Comparison of ENCODE assay signal across 10 cellular contexts in genomic region chr5:54522080-54522479, GRCh38. TPM values are rescaled to one million over a fixed set of nuclear protein-coding genes. Genes with fewer than 3 reads are reported as not detected.
A peak's percentile ranks its signal among the peaks of the same experiment; 100 is the strongest.
DNase-seq lines count a peak whose midpoint lies in the region; ATAC-seq and TF ChIP-seq lines count a peak whose summit lies in the region.
"Had no signal": no experiment of that assay in that cellular context is flagged by ENCODE, and none has a peak within 500 bp of the region (broad histone marks: within the 10 kb centered on the region; RNA-seq: fewer than 3 reads in every experiment).

No MANE protein-coding gene starts in this region.

- no peaks in the 10 kb centered on the region for H3K27me3 ChIP-seq in OCI-LY3 (ENCODE audit: low read depth, low read length)
- H3K27me3 ChIP-seq in fibroblast of lung (ENCODE audit: control insufficient read depth, insufficient read depth, low read length): no peaks in the 10 kb centered on the region
- H3K27me3 ChIP-seq: SJCRH30 had no signal

- H3K9ac ChIP-seq in OCI-LY3 (ENCODE audit: low read length): peak overlapping the region; percentile 85
- no peak overlapping the region for H3K9ac ChIP-seq in fibroblast of lung (ENCODE audit: insufficient read depth, low read length)

- H3K4me2 ChIP-seq in OCI-LY3 (ENCODE audit: low read length) (peak overlapping the region; percentile 93), fibroblast of lung (ENCODE audit: extremely low read depth, insufficient read depth, low read length) (peak overlapping the region; percentile 90)

- H3K36me3 ChIP-seq in OCI-LY3 (replicated peaks; ENCODE audit: low read depth, low read length) (peaks cover 69% of the 10 kb centered on the region), fibroblast of lung (ENCODE audit: control insufficient read depth, insufficient read depth, low read length) (peaks cover 10% of the 10 kb centered on the region)
- H3K36me3 ChIP-seq: SJCRH30 had no signal

- peaks cover 86% of the 10 kb centered on the region for H4K20me1 ChIP-seq in OCI-LY3 (ENCODE audit: insufficient read depth, low read length)
- peaks cover 3% of the 10 kb centered on the region for H4K20me1 ChIP-seq in fibroblast of lung (ENCODE audit: control insufficient read depth, extremely low read depth, insufficient read depth, low read length)

- peaks cover 42% of the 10 kb centered on the region for H3K4me1 ChIP-seq in OCI-LY3 (ENCODE audit: low read length)
- H3K4me1 ChIP-seq in fibroblast of lung (ENCODE audit: control insufficient read depth, extremely low read depth, insufficient read depth, low read length): peaks cover 8% of the 10 kb centered on the region
- H3K4me1 ChIP-seq: SJCRH30 had no signal

- H3K4me3 ChIP-seq in OCI-LY3 (ENCODE audit: low read length) (peak overlapping the region; percentile 93), fibroblast of lung (replicated peaks in 1 of 4; ENCODE audit: control extremely low read depth in 1 of 4, insufficient read depth in 1 of 4, low read depth in 3 of 4, low read length in 4 of 4) (peak overlapping the region; percentile 79 to 93 (median 88)), skeletal muscle cell (ENCODE audit: low read depth, low read length) (peak overlapping the region; percentile 6)
- H3K4me3 ChIP-seq: SJCRH30 had no signal

- H3K27ac ChIP-seq in OCI-LY3 (ENCODE audit: low read length) (no peak overlapping the region), fibroblast of lung (ENCODE audit: insufficient read depth, low read length) (no peak overlapping the region)
- H3K27ac ChIP-seq: 22Rv1, SJCRH30 had no signal

- H2AFZ ChIP-seq in OCI-LY3 (ENCODE audit: low read depth, low read length): no peak overlapping the region
- H2AFZ ChIP-seq in fibroblast of lung (ENCODE audit: low read length): no peak overlapping the region

- ATAC-seq in GM21825 (IDR thresholded peaks at IDR 0.05; ENCODE audit: unreplicated experiment): no peak
- no peak for ATAC-seq in HG02571 (IDR thresholded peaks at IDR 0.05; ENCODE audit: unreplicated experiment)

- peaks cover 95% of the 10 kb centered on the region for H3K79me2 ChIP-seq in OCI-LY3 (ENCODE audit: low read length)
- H3K79me2 ChIP-seq in fibroblast of lung (ENCODE audit: control insufficient read depth, insufficient read depth, low read length): peaks cover 89% of the 10 kb centered on the region

- TF ChIP-seq CTCF in OCI-LY3 (IDR thresholded peaks at IDR 0.05; ENCODE audit: low read depth, low read length) (no peak), fibroblast of lung (conservative IDR thresholded peaks at IDR 0.05 in 1 of 2, IDR thresholded peaks at IDR 0.05 in 1 of 2; ENCODE audit: low read depth in 1 of 2, low read length in 2 of 2) (no peak)

- DNase-seq in NOMO-1 (lab: John Stamatoyannopoulos, UW; ENCODE audit: unreplicated experiment in 2 of 2): peak; percentile 8 to 54
- DNase-seq in NOMO-1 treated with dmso at 0.1 percent for 144 hours (lab: John Stamatoyannopoulos, UW; ENCODE audit: unreplicated experiment): no peak
- peak in 1 of 2 donors; percentile 24 for DNase-seq in fibroblast of lung (ENCODE audit: low read depth in 2 of 2)
- DNase-seq in skeletal muscle cell (ENCODE audit: low read depth): no peak
- DNase-seq in COLO668 (lab: John Stamatoyannopoulos, UW; ENCODE audit: unreplicated experiment): no peak
- DNase-seq: SJCRH30 had no signal

- no peaks in the 10 kb centered on the region for H3K9me3 ChIP-seq in OCI-LY3 (ENCODE audit: insufficient read depth, low read length)
- H3K9me3 ChIP-seq in fibroblast of lung (ENCODE audit: control insufficient read depth, insufficient read depth, low read depth, low read length): peaks cover 7% of the 10 kb centered on the region

RNA-seq across cellular contexts. Expression of gene SNX18, which starts 4.5 kb away (rescaled TPM):
- 91.7 and 109 TPM in 2 replicates for total RNA-seq in fibroblast of lung
- 49.0 and 80.1 TPM in 2 replicates for polyA plus RNA-seq in fibroblast of lung
- polyA plus RNA-seq in fibroblast of lung (2012): 44.7 and 78.2 TPM in 2 replicates
- polyA minus RNA-seq in fibroblast of lung (ENCODE audit: low replicate concordance): 34.0 and 60.5 TPM in 2 replicates

Comparison
In these comparisons a context has a peak if more than half of its experiments do, and no peak if none do; other contexts are left out.
1. DNase-seq: peak in NOMO-1 (2 of 2); none in NOMO-1 treated with dmso at 0.1 percent for 144 hours (single experiment), skeletal muscle cell (single experiment) and COLO668 (single experiment).
2. H3K4me3 ChIP-seq: peak in every context shown above with its lines; median percentile 93 in OCI-LY3; 88 in fibroblast of lung; 6 in skeletal muscle cell.